Comparison of ENCODE assay signal across 6 cellular contexts in the genomic region with DNA sequence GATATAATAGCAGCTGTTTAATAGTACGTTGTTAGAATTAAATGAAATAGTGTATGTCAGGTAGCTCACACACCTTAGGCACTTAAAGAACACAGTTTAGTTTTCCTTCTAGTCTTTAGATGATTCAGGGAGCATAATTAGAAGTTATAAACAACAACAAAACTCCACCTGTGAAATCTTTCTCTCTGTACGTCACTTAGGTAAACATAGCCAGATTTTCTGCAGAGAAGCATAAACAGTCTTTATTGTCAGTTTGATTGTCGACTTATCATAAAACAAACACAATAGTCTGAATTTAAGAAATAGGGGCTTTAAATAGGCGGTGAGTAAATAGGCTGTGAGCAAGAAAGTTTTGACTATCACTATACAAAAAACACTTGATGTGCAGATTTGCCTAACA.
"Had no signal": no experiment of that assay in that cellular context is flagged by ENCODE, and none has a peak within 500 bp of the region (broad histone marks: within the 10 kb centered on the region; RNA-seq: fewer than 3 reads in every experiment).

No MANE protein-coding gene starts in this region.

- H3K4me3 Mint-ChIP-seq: GM23338, H9, HFFc6, IgD-negative memory B cell had no signal

- DNase-seq: H9, HCEC 1CT, HFFc6 had no signal

- H3K27ac Mint-ChIP-seq: GM23338, H9, HFFc6, IgD-negative memory B cell had no signal

- H3K4me1 Mint-ChIP-seq: IgD-negative memory B cell had no signal

- H3K4me3 ChIP-seq: GM23338 had no signal

- H3K27ac ChIP-seq: HL-60 had no signal
